In genomic region chr7:25125137-25125946, GRCh38 we compare ENCODE assay signal across 1 cellular context.
TF ChIP-seq lines count a peak whose summit lies in the region.

TSS of gene CYCS (minus strand) at chr7:25125260. CDS start at chr7:25124119, 1,141 bp downstream.

TF ChIP-seq in WTC11, 78 proteins besides CTCF, POLR2A, EP300 and RAD21 (continued from another document and continues in another):
- peak; percentile 69; the same call in 1 of the 2 replicates for TF ChIP-seq ARID4B (CRISPR knock-in tag; IDR thresholded peaks at IDR 0.05; ENCODE audit: borderline replicate concordance)
- TF ChIP-seq, protein P1, sequence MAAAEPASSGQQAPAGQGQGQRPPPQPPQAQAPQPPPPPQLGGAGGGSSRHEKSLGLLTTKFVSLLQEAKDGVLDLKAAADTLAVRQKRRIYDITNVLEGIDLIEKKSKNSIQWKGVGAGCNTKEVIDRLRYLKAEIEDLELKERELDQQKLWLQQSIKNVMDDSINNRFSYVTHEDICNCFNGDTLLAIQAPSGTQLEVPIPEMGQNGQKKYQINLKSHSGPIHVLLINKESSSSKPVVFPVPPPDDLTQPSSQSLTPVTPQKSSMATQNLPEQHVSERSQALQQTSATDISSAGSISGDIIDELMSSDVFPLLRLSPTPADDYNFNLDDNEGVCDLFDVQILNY (CRISPR knock-in tag; IDR thresholded peaks at IDR 0.05), result peak; percentile 87; the same call in 1 of the 2 replicates
- no peak for TF ChIP-seq ZNF423 (CRISPR knock-in tag; IDR thresholded peaks at IDR 0.05)
- TF ChIP-seq ZNF232 (CRISPR knock-in tag; IDR thresholded peaks at IDR 0.05), result 0 out of 2 replicates have a peak, but pooled peaks have one; percentile 71
- peak; percentile 97 for TF ChIP-seq FOXK1 (CRISPR knock-in tag; IDR thresholded peaks at IDR 0.05)
- TF ChIP-seq CREM (CRISPR knock-in tag; IDR thresholded peaks at IDR 0.05), result peak; percentile 99
- TF ChIP-seq ZNF416 (CRISPR knock-in tag; IDR thresholded peaks at IDR 0.05), result peak; percentile 87
- TF ChIP-seq ATF6 (CRISPR knock-in tag; IDR thresholded peaks at IDR 0.05), result no peak
- TF ChIP-seq ZNF121 (CRISPR knock-in tag; IDR thresholded peaks at IDR 0.05), result no peak
- TF ChIP-seq SMAD3 (CRISPR knock-in tag; IDR thresholded peaks at IDR 0.05; ENCODE audit: borderline replicate concordance), result peak; percentile 81; the same call in 1 of the 2 replicates
- TF ChIP-seq ZSCAN18 (CRISPR knock-in tag; IDR thresholded peaks at IDR 0.05), result no peak
- no peak for TF ChIP-seq IRF2 (CRISPR knock-in tag; IDR thresholded peaks at IDR 0.05; ENCODE audit: borderline replicate concordance, low read depth)
- no peak for TF ChIP-seq NR2C2 (CRISPR knock-in tag; IDR thresholded peaks at IDR 0.05)
- no peak for TF ChIP-seq NR3C1 (CRISPR knock-in tag; conservative IDR thresholded peaks at IDR 0.05; ENCODE audit: low read depth)
- no peak for TF ChIP-seq PRRX2 (CRISPR knock-in tag; IDR thresholded peaks at IDR 0.05)
- no peak for TF ChIP-seq KAT7 (CRISPR knock-in tag; IDR thresholded peaks at IDR 0.05; ENCODE audit: borderline replicate concordance)
- TF ChIP-seq ZNF532 (CRISPR knock-in tag; IDR thresholded peaks at IDR 0.05; ENCODE audit: borderline replicate concordance), result no peak
- TF ChIP-seq FOXP1 (CRISPR knock-in tag; IDR thresholded peaks at IDR 0.05; ENCODE audit: borderline replicate concordance), result peak; percentile 36; the same call in 1 of the 2 replicates
- TF ChIP-seq, protein P2, sequence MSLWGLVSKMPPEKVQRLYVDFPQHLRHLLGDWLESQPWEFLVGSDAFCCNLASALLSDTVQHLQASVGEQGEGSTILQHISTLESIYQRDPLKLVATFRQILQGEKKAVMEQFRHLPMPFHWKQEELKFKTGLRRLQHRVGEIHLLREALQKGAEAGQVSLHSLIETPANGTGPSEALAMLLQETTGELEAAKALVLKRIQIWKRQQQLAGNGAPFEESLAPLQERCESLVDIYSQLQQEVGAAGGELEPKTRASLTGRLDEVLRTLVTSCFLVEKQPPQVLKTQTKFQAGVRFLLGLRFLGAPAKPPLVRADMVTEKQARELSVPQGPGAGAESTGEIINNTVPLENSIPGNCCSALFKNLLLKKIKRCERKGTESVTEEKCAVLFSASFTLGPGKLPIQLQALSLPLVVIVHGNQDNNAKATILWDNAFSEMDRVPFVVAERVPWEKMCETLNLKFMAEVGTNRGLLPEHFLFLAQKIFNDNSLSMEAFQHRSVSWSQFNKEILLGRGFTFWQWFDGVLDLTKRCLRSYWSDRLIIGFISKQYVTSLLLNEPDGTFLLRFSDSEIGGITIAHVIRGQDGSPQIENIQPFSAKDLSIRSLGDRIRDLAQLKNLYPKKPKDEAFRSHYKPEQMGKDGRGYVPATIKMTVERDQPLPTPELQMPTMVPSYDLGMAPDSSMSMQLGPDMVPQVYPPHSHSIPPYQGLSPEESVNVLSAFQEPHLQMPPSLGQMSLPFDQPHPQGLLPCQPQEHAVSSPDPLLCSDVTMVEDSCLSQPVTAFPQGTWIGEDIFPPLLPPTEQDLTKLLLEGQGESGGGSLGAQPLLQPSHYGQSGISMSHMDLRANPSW (CRISPR knock-in tag; conservative IDR thresholded peaks at IDR 0.05; ENCODE audit: low read depth), result no peak
- peak; percentile 62 for TF ChIP-seq FOXP4 (CRISPR knock-in tag; IDR thresholded peaks at IDR 0.05)
- TF ChIP-seq ETV6 (CRISPR knock-in tag; IDR thresholded peaks at IDR 0.05), result peak; percentile 91
- no peak for TF ChIP-seq HMGXB4 (CRISPR knock-in tag; IDR thresholded peaks at IDR 0.05)
- no peak for TF ChIP-seq MXD4 (CRISPR knock-in tag; IDR thresholded peaks at IDR 0.05; ENCODE audit: borderline replicate concordance)
- no peak for TF ChIP-seq EMX1 (CRISPR knock-in tag; IDR thresholded peaks at IDR 0.05)
- peak; percentile 91 for TF ChIP-seq SP1 (CRISPR knock-in tag; conservative IDR thresholded peaks at IDR 0.05)
- no peak for TF ChIP-seq ZNF396 (CRISPR knock-in tag; IDR thresholded peaks at IDR 0.05; ENCODE audit: borderline replicate concordance)
- TF ChIP-seq, protein P3, sequence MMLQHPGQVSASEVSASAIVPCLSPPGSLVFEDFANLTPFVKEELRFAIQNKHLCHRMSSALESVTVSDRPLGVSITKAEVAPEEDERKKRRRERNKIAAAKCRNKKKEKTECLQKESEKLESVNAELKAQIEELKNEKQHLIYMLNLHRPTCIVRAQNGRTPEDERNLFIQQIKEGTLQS (CRISPR knock-in tag; conservative IDR thresholded peaks at IDR 0.05), result 0 out of 2 replicates have a peak, but pooled peaks have one; percentile 66
- no peak; the same call in 1 of the 2 replicates for TF ChIP-seq ZBTB43 (CRISPR knock-in tag; IDR thresholded peaks at IDR 0.05)
- no peak for TF ChIP-seq ZNF138 (CRISPR knock-in tag; conservative IDR thresholded peaks at IDR 0.05)
- TF ChIP-seq ATF1 (CRISPR knock-in tag; IDR thresholded peaks at IDR 0.05), result peak; percentile 24; the same call in 1 of the 2 replicates
- TF ChIP-seq MAX (CRISPR knock-in tag; IDR thresholded peaks at IDR 0.05), result peak; percentile 99
- peak; percentile 73; the same call in 1 of the 2 replicates for TF ChIP-seq CREB1 (CRISPR knock-in tag; IDR thresholded peaks at IDR 0.05)
- TF ChIP-seq GABPB1 (CRISPR knock-in tag; IDR thresholded peaks at IDR 0.05), result peak; percentile 89
- TF ChIP-seq MYBL2 (CRISPR knock-in tag; IDR thresholded peaks at IDR 0.05), result peak; percentile 98
- no peak for TF ChIP-seq RELA (CRISPR knock-in tag; IDR thresholded peaks at IDR 0.05; ENCODE audit: borderline replicate concordance)
- TF ChIP-seq GTF2I (CRISPR knock-in tag; conservative IDR thresholded peaks at IDR 0.05), result no peak
- peak; percentile 94 for TF ChIP-seq ESRRA (CRISPR knock-in tag; IDR thresholded peaks at IDR 0.05; ENCODE audit: borderline replicate concordance)
